Comparison of ENCODE assay signal across 8 cellular contexts in the genomic region with DNA sequence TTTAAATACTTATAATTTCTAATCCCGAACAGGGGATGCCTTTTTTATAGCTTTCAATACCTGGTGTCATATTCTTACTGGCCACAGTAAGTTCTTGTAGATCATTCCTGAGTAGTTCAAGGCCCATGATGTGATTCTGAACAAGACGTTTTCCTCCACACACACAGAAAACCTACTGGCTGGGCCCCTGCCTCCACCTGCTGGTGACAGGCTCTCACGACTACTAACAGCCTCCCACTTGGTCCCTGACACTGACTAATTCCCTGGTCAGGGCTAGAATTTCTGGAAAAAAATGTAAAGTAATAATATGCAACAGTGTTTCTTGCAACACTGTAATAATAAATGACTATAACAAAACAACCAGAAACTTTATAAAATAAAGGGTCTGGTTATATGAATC. TPM values are rescaled to one million over a fixed set of nuclear protein-coding genes. Genes with fewer than 3 reads are reported as not detected.
DNase-seq lines count a peak whose midpoint lies in the region; ATAC-seq and TF ChIP-seq lines count a peak whose summit lies in the region.

No MANE protein-coding gene starts in this region.

- peaks cover 15% of the 10 kb centered on the region for H3K36me3 Mint-ChIP-seq in activated T-cell treated with anti-CD3 and anti-CD28 coated beads, Interleukin-2, amount 50 U/mL, for 4 hours (ENCODE audit: insufficient read depth)

- H3K27ac ChIP-seq in Peyer's patch: no peak overlapping the region
- H3K27ac ChIP-seq in breast epithelium: no peak overlapping the region

- H3K36me3 ChIP-seq in Peyer's patch (peaks cover 0 to 24% (median 0%) of the 10 kb centered on the region in 3 donors), breast epithelium (no peaks in the 10 kb centered on the region)

- no peaks in the 10 kb centered on the region for H3K27me3 Mint-ChIP-seq in activated T-cell treated with anti-CD3 and anti-CD28 coated beads, Interleukin-2, amount 50 U/mL, for 4 hours (ENCODE audit: low read depth)

- ATAC-seq in activated T-cell treated with anti-CD3 and anti-CD28 coated beads, Interleukin-2, amount 50 U/mL, for 4 hours: no peak
- ATAC-seq in HG02885 (IDR thresholded peaks at IDR 0.05; ENCODE audit: poor library complexity, unreplicated experiment): no peak

- no peaks in the 10 kb centered on the region for H3K9me3 Mint-ChIP-seq in activated T-cell treated with anti-CD3 and anti-CD28 coated beads, Interleukin-2, amount 50 U/mL, for 4 hours

- TF ChIP-seq POLR2A in Peyer's patch (IDR thresholded peaks at IDR 0.05) (no peak), breast epithelium (IDR thresholded peaks at IDR 0.05) (no peak)

- H3K27me3 ChIP-seq in Peyer's patch (no peaks in the 10 kb centered on the region), breast epithelium (no peaks in the 10 kb centered on the region)

- intact Hi-C loops in breast epithelium (cut with DNase I; ENCODE audit: low total_unique reads): no loop called here

- no peaks in the 10 kb centered on the region for H3K4me1 ChIP-seq in Peyer's patch
- no peaks in the 10 kb centered on the region for H3K4me1 ChIP-seq in breast epithelium

- no peak overlapping the region for H3K4me3 Mint-ChIP-seq in activated T-cell treated with anti-CD3 and anti-CD28 coated beads, Interleukin-2, amount 50 U/mL, for 4 hours

- no peaks in the 10 kb centered on the region for H3K4me1 Mint-ChIP-seq in activated T-cell treated with anti-CD3 and anti-CD28 coated beads, Interleukin-2, amount 50 U/mL, for 4 hours (ENCODE audit: low read depth)

- H3K9me3 ChIP-seq in Peyer's patch: no peaks in the 10 kb centered on the region
- no peaks in the 10 kb centered on the region for H3K9me3 ChIP-seq in breast epithelium

- peak; percentile 33 to 80 (median 66) for TF ChIP-seq CTCF in Peyer's patch (IDR thresholded peaks at IDR 0.05)
- peak; percentile 35 to 86 (median 70) for TF ChIP-seq CTCF in breast epithelium (IDR thresholded peaks at IDR 0.05)

- DNase-seq in activated T-cell treated with anti-CD3 and anti-CD28 coated beads for 24 hours (ENCODE audit: low read depth) (peak; percentile 5), HUDEP-2 (lab: John Stamatoyannopoulos, UW; ENCODE audit: unreplicated experiment in 76 of 76) (peak in 42 of 76 experiments; percentile 5 to 63 (median 40)), Peyer's patch (peak; percentile 50 to 82 (median 76)), breast epithelium (ENCODE audit: low spot score in 2 of 2) (peak in 1 of 2 donors; percentile 65), islet precursor cell (peak; percentile 80)
- no peak for DNase-seq in activated T-cell treated with anti-CD3 and anti-CD28 coated beads, Interleukin-2, amount 50 U/mL, for 4 hours
- DNase-seq in stimulated activated CD4-positive, alpha-beta T cell treated with anti-CD3 and anti-CD28 coated beads, Interleukin-2, amount 100 ng/mL, for 48 hours: peak; percentile 12 to 16

- H3K4me3 ChIP-seq in Peyer's patch: no peak overlapping the region
- H3K4me3 ChIP-seq in breast epithelium: no peak overlapping the region

RNA-seq across cellular contexts. Expression of gene RIPK4, which starts 50.4 kb away (rescaled TPM):
- under 1 TPM; 0.13 to 0.20 (median 0.19) TPM for total RNA-seq in activated T-cell treated with anti-CD3 and anti-CD28 coated beads, Interleukin-2, amount 50 U/mL, for 4 hours
- total RNA-seq in Peyer's patch (10 to 100 TPM in 3 of 4 donors, 1 to 10 TPM in 1; 5.0 to 62.5 (median 31.3) TPM), breast epithelium (10 to 100 TPM in 2 of 3 donors, not detected in 1; 15.7 to 30.3 TPM)
